12 cellular contexts compared by ENCODE assay signal in the genomic region with DNA sequence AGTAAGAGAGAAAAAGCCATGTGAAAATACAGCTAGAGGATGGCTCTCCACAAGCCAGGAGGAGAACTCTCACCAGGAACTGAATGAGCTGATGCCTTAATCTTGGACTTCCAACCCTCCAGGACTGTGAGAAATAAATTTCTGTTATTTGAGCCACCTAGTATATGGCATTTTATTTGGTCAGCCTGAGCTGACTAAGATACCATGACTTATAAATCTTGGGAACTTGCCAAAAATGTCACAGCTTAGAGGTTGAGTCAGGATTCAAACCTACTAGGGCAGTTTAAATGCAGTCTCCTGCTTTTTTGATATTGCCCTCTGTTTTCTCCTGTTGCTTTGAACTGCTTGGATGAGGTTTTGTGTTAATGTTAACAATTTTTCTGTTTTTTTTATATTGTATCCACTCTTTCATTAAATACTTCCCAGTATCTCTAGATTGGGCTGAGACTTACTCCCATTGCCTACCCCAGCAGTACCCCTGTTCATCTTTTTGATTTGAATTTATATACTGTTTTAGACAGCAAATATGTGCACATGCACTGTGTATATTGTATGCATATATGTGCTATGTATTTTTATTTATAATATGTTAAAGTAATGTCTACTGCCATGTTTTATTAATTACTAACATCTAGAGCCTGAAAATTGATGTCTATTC.
DNase-seq lines count a peak whose midpoint lies in the region; ATAC-seq, FAIRE-seq and TF ChIP-seq lines count a peak whose summit lies in the region.
"Had no signal": no experiment of that assay in that cellular context is flagged by ENCODE, and none has a peak within 500 bp of the region (broad histone marks: within the 10 kb centered on the region; RNA-seq: fewer than 3 reads in every experiment).

No MANE protein-coding gene starts in this region.

- H4K5ac ChIP-seq in IMR-90 (ENCODE audit: low read depth, low read length): no peak overlapping the region

- H3K27me3 ChIP-seq in IMR-90 (ENCODE audit: control insufficient read depth, insufficient read depth, low read length): no peaks in the 10 kb centered on the region
- H3K27me3 ChIP-seq in body of pancreas: no peaks in the 10 kb centered on the region
- no peaks in the 10 kb centered on the region for H3K27me3 ChIP-seq in HepG2 (ENCODE audit: control insufficient read depth in 1 of 2, insufficient read depth in 2 of 2, low read length in 2 of 2)
- H3K27me3 ChIP-seq: adrenal gland had no signal

- no peak overlapping the region for H3K14ac ChIP-seq in IMR-90 (replicated peaks; ENCODE audit: low read depth, low read length)

- H4K91ac ChIP-seq in IMR-90 (ENCODE audit: insufficient read depth, low read depth, low read length): no peak overlapping the region

- H2AK9ac ChIP-seq in IMR-90 (replicated peaks; ENCODE audit: low read depth, low read length, poor library complexity): no peak overlapping the region

- no peaks in the 10 kb centered on the region for H3K27me3 Mint-ChIP-seq in activated T-cell treated with anti-CD3 and anti-CD28 coated beads, Interleukin-2, amount 50 U/mL, for 24 hours
- H3K27me3 Mint-ChIP-seq: activated CD4-positive, alpha-beta memory T cell treated with anti-CD3 and anti-CD28 coated beads for 36 hours; stimulated activated naive CD8-positive, alpha-beta T cell treated with anti-CD3 and anti-CD28 coated beads, Interleukin-15, amount 100 ng/mL, for 72 hours had no signal

- H3K79me2 ChIP-seq in HepG2 (ENCODE audit: insufficient read depth, low read length): no peaks in the 10 kb centered on the region

- H3K4me1 Mint-ChIP-seq in activated T-cell treated with anti-CD3 and anti-CD28 coated beads, Interleukin-2, amount 50 U/mL, for 24 hours (ENCODE audit: low read depth): no peaks in the 10 kb centered on the region
- H3K4me1 Mint-ChIP-seq: stimulated activated naive CD8-positive, alpha-beta T cell treated with anti-CD3 and anti-CD28 coated beads, Interleukin-15, amount 100 ng/mL, for 72 hours had no signal

- H4K8ac ChIP-seq in IMR-90 (ENCODE audit: low read depth in 2 of 2, low read length in 2 of 2): no peak overlapping the region

- dilution Hi-C loops in IMR-90 (cut with HindIII; ENCODE audit: low sequenced_read_pairs, unreplicated experiment): no loop called here

- H2AK5ac ChIP-seq in IMR-90 (ENCODE audit: low read depth, low read length): no peak overlapping the region

- TF ChIP-seq EP300 in HepG2 (IDR thresholded peaks at IDR 0.05; ENCODE audit: low read depth in 2 of 2, low read length in 2 of 2) (no peak), HepG2 (CRISPR knock-in tag; IDR thresholded peaks at IDR 0.05; ENCODE audit: borderline replicate concordance) (no peak)

- peaks cover 2% of the 10 kb centered on the region; the same call in 1 of the 2 replicates for H3K4me1 ChIP-seq in IMR-90 (ENCODE audit: control insufficient read depth, insufficient read depth, low read length)
- no peaks in the 10 kb centered on the region for H3K4me1 ChIP-seq in body of pancreas
- H3K4me1 ChIP-seq in HepG2 (ENCODE audit: insufficient read depth, low read length): no peaks in the 10 kb centered on the region
- H3K4me1 ChIP-seq: adrenal gland had no signal

- in situ Hi-C loops in IMR-90 (cut with MboI; ENCODE audit: low sequenced_read_pairs) (no loop called here), HepG2 (cut with HindIII; ENCODE audit: extremely low pct_ligation_motif_present, low pct_unique_long_range_greater_than_20kb) (no loop called here)

- TF ChIP-seq RAD21 in IMR-90 (IDR thresholded peaks at IDR 0.05; ENCODE audit: low read length) (no peak), HepG2 (CRISPR knock-in tag; IDR thresholded peaks at IDR 0.05) (no peak)

- no peak overlapping the region for H3K4me3 Mint-ChIP-seq in activated T-cell treated with anti-CD3 and anti-CD28 coated beads, Interleukin-2, amount 50 U/mL, for 24 hours
- H3K4me3 Mint-ChIP-seq: activated CD4-positive, alpha-beta memory T cell treated with anti-CD3 and anti-CD28 coated beads for 36 hours; stimulated activated naive CD8-positive, alpha-beta T cell treated with anti-CD3 and anti-CD28 coated beads, Interleukin-15, amount 100 ng/mL, for 72 hours had no signal

- H2BK20ac ChIP-seq in IMR-90 (ENCODE audit: low read depth, low read length): no peak overlapping the region

- H3K36me3 ChIP-seq in IMR-90 (ENCODE audit: control insufficient read depth, insufficient read depth, low read length) (no peaks in the 10 kb centered on the region), body of pancreas (replicated peaks in 1 of 2; ENCODE audit: insufficient read depth in 1 of 2, low read depth in 2 of 2) (no peaks in the 10 kb centered on the region), HepG2 (replicated peaks in 1 of 2; ENCODE audit: control insufficient read depth in 1 of 2, insufficient read depth in 2 of 2, low read length in 2 of 2) (no peaks in the 10 kb centered on the region)
- H3K36me3 ChIP-seq: adrenal gland had no signal

- no peak overlapping the region; the same call in 1 of the 2 replicates for H3K4me2 ChIP-seq in IMR-90 (ENCODE audit: low read depth, low read length)
- H3K4me2 ChIP-seq in HepG2 (ENCODE audit: low read depth, low read length): no peak overlapping the region

- no peaks in the 10 kb centered on the region for H3K9me3 Mint-ChIP-seq in activated T-cell treated with anti-CD3 and anti-CD28 coated beads, Interleukin-2, amount 50 U/mL, for 24 hours
- H3K9me3 Mint-ChIP-seq: activated CD4-positive, alpha-beta memory T cell treated with anti-CD3 and anti-CD28 coated beads for 36 hours; stimulated activated naive CD8-positive, alpha-beta T cell treated with anti-CD3 and anti-CD28 coated beads, Interleukin-15, amount 100 ng/mL, for 72 hours had no signal

- POLR2A ChIA-PET in IMR-90 (lab: Charles Lee; ENCODE audit: unreplicated experiment): no interaction called here
- POLR2A ChIA-PET in HepG2 (lab: Yijun Ruan, JAX): no interaction called here

- H2BK15ac ChIP-seq in IMR-90 (ENCODE audit: low read depth, low read length): 0 out of 3 replicates have a peak overlapping the region, but pooled peaks have one; percentile 1

- H3K27ac ChIP-seq in IMR-90 (ENCODE audit: insufficient read depth, low read length): no peak overlapping the region
- H3K27ac ChIP-seq in body of pancreas: no peak overlapping the region
- no peak overlapping the region for H3K27ac ChIP-seq in HepG2 (ENCODE audit: extremely low read length, insufficient read depth, low read length)
- H3K27ac ChIP-seq: adrenal gland, HL-60 had no signal

- no peak overlapping the region for H3K4ac ChIP-seq in IMR-90 (ENCODE audit: low read depth, low read length)

- no peak for FAIRE-seq in HepG2 (lab: Jason Lieb, UNC)

- H3K27ac Mint-ChIP-seq in activated T-cell treated with anti-CD3 and anti-CD28 coated beads, Interleukin-2, amount 50 U/mL, for 24 hours: no peak overlapping the region
- H3K27ac Mint-ChIP-seq: activated CD4-positive, alpha-beta memory T cell treated with anti-CD3 and anti-CD28 coated beads for 36 hours; stimulated activated naive CD8-positive, alpha-beta T cell treated with anti-CD3 and anti-CD28 coated beads, Interleukin-15, amount 100 ng/mL, for 72 hours had no signal

- no peak overlapping the region for H3K18ac ChIP-seq in IMR-90 (ENCODE audit: low read depth, low read length)

- no peak overlapping the region for H3K4me3 ChIP-seq in IMR-90 (ENCODE audit: insufficient read depth, low read depth, low read length)
- no peak overlapping the region for H3K4me3 ChIP-seq in body of pancreas
- H3K4me3 ChIP-seq in HepG2 (replicated peaks in 1 of 3; ENCODE audit: insufficient read depth in 1 of 3, low read depth in 2 of 3, low read length in 3 of 3): no peak overlapping the region
- H3K4me3 ChIP-seq: adrenal gland had no signal

- H3K9ac ChIP-seq in IMR-90 (ENCODE audit: low read depth, low read length) (no peak overlapping the region), HepG2 (ENCODE audit: insufficient read depth, low read depth, low read length) (no peak overlapping the region)

- intact Hi-C loops in IMR-90 (cut with micrococcal nuclease): no loop called here
- intact Hi-C loops in body of pancreas (cut with DNase I): no loop called here
- intact Hi-C loops in posterior cingulate gyrus (cut with DNase I): no loop called here
- intact Hi-C loops in HepG2 (cut with micrococcal nuclease; ENCODE audit: unreplicated experiment): no loop called here

- peak; percentile 94 for ATAC-seq in IMR-90 (ENCODE audit: low read depth)
- ATAC-seq in body of pancreas: peak; percentile 15
- ATAC-seq in GM18498 (IDR thresholded peaks at IDR 0.05; ENCODE audit: unreplicated experiment): no peak
- ATAC-seq in HepG2: no peak
- ATAC-seq: stimulated activated naive CD8-positive, alpha-beta T cell treated with anti-CD3 and anti-CD28 coated beads, Interleukin-15, amount 100 ng/mL, for 72 hours had no signal

- BruUV-seq in IMR-90 (replicated peaks; lab: Mats Ljungman, UMichigan): no TSS peak
- no TSS peak for BruUV-seq in HepG2 (replicated peaks; lab: Mats Ljungman, UMichigan)

- H3K23ac ChIP-seq in IMR-90 (ENCODE audit: low read depth, low read length): no peak overlapping the region

- H3K9me3 ChIP-seq in IMR-90 (ENCODE audit: control insufficient read depth, insufficient read depth, low read length) (no peaks in the 10 kb centered on the region), body of pancreas (no peaks in the 10 kb centered on the region), HepG2 (ENCODE audit: low read length) (no peaks in the 10 kb centered on the region)
- H3K9me3 ChIP-seq: adrenal gland had no signal

- H3K79me1 ChIP-seq in IMR-90 (ENCODE audit: low read depth in 1 of 2, low read length in 2 of 2): no peaks in the 10 kb centered on the region

- no peak overlapping the region for H2AFZ ChIP-seq in IMR-90 (replicated peaks; ENCODE audit: low read length, poor library complexity)
- no peak overlapping the region for H2AFZ ChIP-seq in HepG2 (ENCODE audit: low read length)

- H4K20me1 ChIP-seq in IMR-90 (ENCODE audit: insufficient read depth, low read length): no peaks in the 10 kb centered on the region
- no peaks in the 10 kb centered on the region for H4K20me1 ChIP-seq in HepG2 (ENCODE audit: insufficient read depth, low read length)

- no peak overlapping the region for H3K56ac ChIP-seq in IMR-90 (ENCODE audit: extremely low read depth, insufficient read depth, low read length)

- TF ChIP-seq POLR2A in IMR-90 (IDR thresholded peaks at IDR 0.05; ENCODE audit: low read depth, low read length) (no peak), body of pancreas (IDR thresholded peaks at IDR 0.05) (no peak), HepG2 (IDR thresholded peaks at IDR 0.05; ENCODE audit: insufficient read depth in 1 of 2, low read depth in 2 of 2, low read length in 2 of 2) (no peak)

- H2BK5ac ChIP-seq in IMR-90 (ENCODE audit: low read depth, low read length, poor library complexity, severe bottlenecking): peak overlapping the region; percentile 58

- DNase-seq in COLO829 (ENCODE audit: low spot score) (peak; percentile 35), IMR-90 (peak; percentile 97), body of pancreas (no peak), kidney tubule cell (ENCODE audit: low spot score) (peak; percentile 95), posterior cingulate gyrus (no peak), HepG2 (ENCODE audit: low spot score) (no peak)
- no peak for DNase-seq in activated T-cell treated with anti-CD3 and anti-CD28 coated beads, Interleukin-2, amount 50 U/mL, for 24 hours
- DNase-seq: activated CD4-positive, alpha-beta memory T cell treated with anti-CD3 and anti-CD28 coated beads for 36 hours; adrenal gland; stimulated activated naive CD8-positive, alpha-beta T cell treated with anti-CD3 and anti-CD28 coated beads, Interleukin-15, amount 100 ng/mL, for 72 hours had no signal

- no peak overlapping the region for H2BK120ac ChIP-seq in IMR-90 (ENCODE audit: low read depth, low read length)

- no peaks in the 10 kb centered on the region; the same call in 1 of the 2 replicates for H3K9me1 ChIP-seq in IMR-90 (ENCODE audit: insufficient read depth, low read length)

- CTCF ChIA-PET in IMR-90 (lab: Yijun Ruan, JAX): no interaction called here
- CTCF ChIA-PET in HepG2 (lab: Yijun Ruan, JAX; ENCODE audit: low intra/inter-chr PET ratio, low total read pairs): no interaction called here

- no peaks in the 10 kb centered on the region for H3K36me3 Mint-ChIP-seq in activated T-cell treated with anti-CD3 and anti-CD28 coated beads, Interleukin-2, amount 50 U/mL, for 24 hours (ENCODE audit: low read depth)
- H3K36me3 Mint-ChIP-seq: activated CD4-positive, alpha-beta memory T cell treated with anti-CD3 and anti-CD28 coated beads for 36 hours had no signal

- TF ChIP-seq CTCF in IMR-90 (conservative IDR thresholded peaks at IDR 0.05; ENCODE audit: low read depth, low read length) (no peak), body of pancreas (IDR thresholded peaks at IDR 0.05) (no peak), HepG2 (CRISPR knock-in tag; IDR thresholded peaks at IDR 0.05) (no peak)

Comparison
In these comparisons a context has a peak if more than half of its experiments do, and no peak if none do; other contexts are left out.
1. DNase-seq: peak in COLO829 (single experiment), IMR-90 (single experiment) and kidney tubule cell (single experiment); none in body of pancreas (0 of 4), activated T-cell treated with anti-CD3 and anti-CD28 coated beads, Interleukin-2, amount 50 U/mL, for 24 hours (single experiment), posterior cingulate gyrus (0 of 10) and HepG2 (single experiment).
2. ATAC-seq: peak in IMR-90 (single experiment) and body of pancreas (single experiment); none in GM18498 (single experiment) and HepG2 (single experiment).